Comparison of ENCODE assay signal across 2 cellular contexts in the genomic region with DNA sequence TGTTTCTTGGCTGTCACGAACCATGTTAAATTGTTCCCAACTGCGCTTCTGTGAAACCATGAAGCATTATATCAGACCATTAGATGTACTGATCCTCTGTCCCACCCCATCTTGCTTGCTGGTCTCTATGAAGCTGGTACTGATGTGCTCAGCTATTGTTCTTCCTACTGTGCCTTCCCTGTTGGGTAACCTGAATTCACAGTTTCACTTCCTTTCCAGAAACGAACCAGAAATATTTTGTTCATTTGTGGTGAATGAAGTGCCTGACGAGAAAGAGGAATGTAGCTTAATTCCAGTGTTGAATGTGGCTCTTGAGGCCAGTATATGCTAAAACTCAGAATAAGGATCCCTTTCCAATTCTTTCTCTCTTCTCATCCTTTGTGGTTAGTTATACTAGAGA.
TF ChIP-seq lines count a peak whose summit lies in the region.

No MANE protein-coding gene starts in this region.

TF ChIP-seq in GM23338, 12 proteins besides CTCF, POLR2A, EP300 and RAD21 (continued from another document):
- TF ChIP-seq, protein P1, sequence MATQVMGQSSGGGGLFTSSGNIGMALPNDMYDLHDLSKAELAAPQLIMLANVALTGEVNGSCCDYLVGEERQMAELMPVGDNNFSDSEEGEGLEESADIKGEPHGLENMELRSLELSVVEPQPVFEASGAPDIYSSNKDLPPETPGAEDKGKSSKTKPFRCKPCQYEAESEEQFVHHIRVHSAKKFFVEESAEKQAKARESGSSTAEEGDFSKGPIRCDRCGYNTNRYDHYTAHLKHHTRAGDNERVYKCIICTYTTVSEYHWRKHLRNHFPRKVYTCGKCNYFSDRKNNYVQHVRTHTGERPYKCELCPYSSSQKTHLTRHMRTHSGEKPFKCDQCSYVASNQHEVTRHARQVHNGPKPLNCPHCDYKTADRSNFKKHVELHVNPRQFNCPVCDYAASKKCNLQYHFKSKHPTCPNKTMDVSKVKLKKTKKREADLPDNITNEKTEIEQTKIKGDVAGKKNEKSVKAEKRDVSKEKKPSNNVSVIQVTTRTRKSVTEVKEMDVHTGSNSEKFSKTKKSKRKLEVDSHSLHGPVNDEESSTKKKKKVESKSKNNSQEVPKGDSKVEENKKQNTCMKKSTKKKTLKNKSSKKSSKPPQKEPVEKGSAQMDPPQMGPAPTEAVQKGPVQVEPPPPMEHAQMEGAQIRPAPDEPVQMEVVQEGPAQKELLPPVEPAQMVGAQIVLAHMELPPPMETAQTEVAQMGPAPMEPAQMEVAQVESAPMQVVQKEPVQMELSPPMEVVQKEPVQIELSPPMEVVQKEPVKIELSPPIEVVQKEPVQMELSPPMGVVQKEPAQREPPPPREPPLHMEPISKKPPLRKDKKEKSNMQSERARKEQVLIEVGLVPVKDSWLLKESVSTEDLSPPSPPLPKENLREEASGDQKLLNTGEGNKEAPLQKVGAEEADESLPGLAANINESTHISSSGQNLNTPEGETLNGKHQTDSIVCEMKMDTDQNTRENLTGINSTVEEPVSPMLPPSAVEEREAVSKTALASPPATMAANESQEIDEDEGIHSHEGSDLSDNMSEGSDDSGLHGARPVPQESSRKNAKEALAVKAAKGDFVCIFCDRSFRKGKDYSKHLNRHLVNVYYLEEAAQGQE (IDR thresholded peaks at IDR 0.05; ENCODE audit: unreplicated experiment), result no peak

TF ChIP-seq in GM12878, 131 proteins besides CTCF, POLR2A, EP300 and RAD21 (continued from another document):
- TF ChIP-seq, protein P2, sequence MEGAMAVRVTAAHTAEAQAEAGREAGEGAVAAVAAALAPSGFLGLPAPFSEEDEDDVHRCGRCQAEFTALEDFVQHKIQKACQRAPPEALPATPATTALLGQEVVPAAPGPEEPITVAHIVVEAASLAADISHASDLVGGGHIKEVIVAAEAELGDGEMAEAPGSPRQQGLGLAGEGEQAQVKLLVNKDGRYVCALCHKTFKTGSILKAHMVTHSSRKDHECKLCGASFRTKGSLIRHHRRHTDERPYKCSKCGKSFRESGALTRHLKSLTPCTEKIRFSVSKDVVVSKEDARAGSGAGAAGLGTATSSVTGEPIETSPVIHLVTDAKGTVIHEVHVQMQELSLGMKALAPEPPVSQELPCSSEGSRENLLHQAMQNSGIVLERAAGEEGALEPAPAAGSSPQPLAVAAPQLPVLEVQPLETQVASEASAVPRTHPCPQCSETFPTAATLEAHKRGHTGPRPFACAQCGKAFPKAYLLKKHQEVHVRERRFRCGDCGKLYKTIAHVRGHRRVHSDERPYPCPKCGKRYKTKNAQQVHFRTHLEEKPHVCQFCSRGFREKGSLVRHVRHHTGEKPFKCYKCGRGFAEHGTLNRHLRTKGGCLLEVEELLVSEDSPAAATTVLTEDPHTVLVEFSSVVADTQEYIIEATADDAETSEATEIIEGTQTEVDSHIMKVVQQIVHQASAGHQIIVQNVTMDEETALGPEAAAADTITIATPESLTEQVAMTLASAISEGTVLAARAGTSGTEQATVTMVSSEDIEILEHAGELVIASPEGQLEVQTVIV (IDR thresholded peaks at IDR 0.05; ENCODE audit: borderline replicate concordance, partially characterized antibody), result no peak
- no peak for TF ChIP-seq MEF2A (IDR thresholded peaks at IDR 0.05; ENCODE audit: insufficient read depth, low read depth, low read length)
- TF ChIP-seq HCFC1 (IDR thresholded peaks at IDR 0.05; ENCODE audit: low read length), result no peak
- TF ChIP-seq FOXK2 (IDR thresholded peaks at IDR 0.05), result no peak
- TF ChIP-seq IKZF1 (conservative IDR thresholded peaks at IDR 0.05), result peak; percentile 72
- no peak for TF ChIP-seq BMI1 (IDR thresholded peaks at IDR 0.05; ENCODE audit: borderline replicate concordance)
- TF ChIP-seq MXI1 (IDR thresholded peaks at IDR 0.05; ENCODE audit: low read depth, low read length), result no peak
- no peak for TF ChIP-seq CHD1 (IDR thresholded peaks at IDR 0.05; ENCODE audit: low read depth, low read length)
- TF ChIP-seq KAT2A (conservative IDR thresholded peaks at IDR 0.05; ENCODE audit: control insufficient read depth, low read depth, low read length), result no peak
- TF ChIP-seq, protein P3, sequence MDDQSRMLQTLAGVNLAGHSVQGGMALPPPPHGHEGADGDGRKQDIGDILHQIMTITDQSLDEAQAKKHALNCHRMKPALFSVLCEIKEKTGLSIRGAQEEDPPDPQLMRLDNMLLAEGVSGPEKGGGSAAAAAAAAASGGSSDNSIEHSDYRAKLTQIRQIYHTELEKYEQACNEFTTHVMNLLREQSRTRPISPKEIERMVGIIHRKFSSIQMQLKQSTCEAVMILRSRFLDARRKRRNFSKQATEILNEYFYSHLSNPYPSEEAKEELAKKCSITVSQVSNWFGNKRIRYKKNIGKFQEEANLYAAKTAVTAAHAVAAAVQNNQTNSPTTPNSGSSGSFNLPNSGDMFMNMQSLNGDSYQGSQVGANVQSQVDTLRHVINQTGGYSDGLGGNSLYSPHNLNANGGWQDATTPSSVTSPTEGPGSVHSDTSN (IDR thresholded peaks at IDR 0.05; ENCODE audit: insufficient replicate concordance, low read depth, low read length), result no peak
- TF ChIP-seq EED (IDR thresholded peaks at IDR 0.05; ENCODE audit: low read depth), result peak; percentile 72
- TF ChIP-seq NFYA (IDR thresholded peaks at IDR 0.05; ENCODE audit: borderline replicate concordance, low read depth, low read length), result no peak
- TF ChIP-seq RCOR1 (conservative IDR thresholded peaks at IDR 0.05; ENCODE audit: low read depth, low read length), result no peak
- no peak for TF ChIP-seq NBN (IDR thresholded peaks at IDR 0.05)
- TF ChIP-seq MTA2 (IDR thresholded peaks at IDR 0.05; ENCODE audit: low read depth), result peak; percentile 39; the same call in 1 of the 2 replicates
- TF ChIP-seq IKZF2 (IDR thresholded peaks at IDR 0.05), result peak; percentile 58 to 72; a peak in 3 of 4 replicates
- TF ChIP-seq, protein P4, sequence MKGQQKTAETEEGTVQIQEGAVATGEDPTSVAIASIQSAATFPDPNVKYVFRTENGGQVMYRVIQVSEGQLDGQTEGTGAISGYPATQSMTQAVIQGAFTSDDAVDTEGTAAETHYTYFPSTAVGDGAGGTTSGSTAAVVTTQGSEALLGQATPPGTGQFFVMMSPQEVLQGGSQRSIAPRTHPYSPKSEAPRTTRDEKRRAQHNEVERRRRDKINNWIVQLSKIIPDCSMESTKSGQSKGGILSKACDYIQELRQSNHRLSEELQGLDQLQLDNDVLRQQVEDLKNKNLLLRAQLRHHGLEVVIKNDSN (IDR thresholded peaks at IDR 0.05; ENCODE audit: borderline replicate concordance, extremely low read length, insufficient read depth, low read depth, low read length), result no peak
- TF ChIP-seq POLR2AphosphoS2 (IDR thresholded peaks at IDR 0.05; ENCODE audit: low read depth, low read length), result no peak
- TF ChIP-seq SREBF1 (IDR thresholded peaks at IDR 0.05; ENCODE audit: low read length), result no peak
- no peak for TF ChIP-seq CEBPB (IDR thresholded peaks at IDR 0.05; ENCODE audit: borderline replicate concordance in 1 of 2, low read depth in 2 of 2, low read length in 2 of 2)
- no peak for TF ChIP-seq CBX5 (IDR thresholded peaks at IDR 0.05; ENCODE audit: low read depth)
- no peak for TF ChIP-seq SMAD1 (IDR thresholded peaks at IDR 0.05; ENCODE audit: low read depth, partially characterized antibody)
- no peak for TF ChIP-seq POU2F2 (IDR thresholded peaks at IDR 0.05; ENCODE audit: borderline replicate concordance, low read depth, low read length)
- TF ChIP-seq, protein P5, sequence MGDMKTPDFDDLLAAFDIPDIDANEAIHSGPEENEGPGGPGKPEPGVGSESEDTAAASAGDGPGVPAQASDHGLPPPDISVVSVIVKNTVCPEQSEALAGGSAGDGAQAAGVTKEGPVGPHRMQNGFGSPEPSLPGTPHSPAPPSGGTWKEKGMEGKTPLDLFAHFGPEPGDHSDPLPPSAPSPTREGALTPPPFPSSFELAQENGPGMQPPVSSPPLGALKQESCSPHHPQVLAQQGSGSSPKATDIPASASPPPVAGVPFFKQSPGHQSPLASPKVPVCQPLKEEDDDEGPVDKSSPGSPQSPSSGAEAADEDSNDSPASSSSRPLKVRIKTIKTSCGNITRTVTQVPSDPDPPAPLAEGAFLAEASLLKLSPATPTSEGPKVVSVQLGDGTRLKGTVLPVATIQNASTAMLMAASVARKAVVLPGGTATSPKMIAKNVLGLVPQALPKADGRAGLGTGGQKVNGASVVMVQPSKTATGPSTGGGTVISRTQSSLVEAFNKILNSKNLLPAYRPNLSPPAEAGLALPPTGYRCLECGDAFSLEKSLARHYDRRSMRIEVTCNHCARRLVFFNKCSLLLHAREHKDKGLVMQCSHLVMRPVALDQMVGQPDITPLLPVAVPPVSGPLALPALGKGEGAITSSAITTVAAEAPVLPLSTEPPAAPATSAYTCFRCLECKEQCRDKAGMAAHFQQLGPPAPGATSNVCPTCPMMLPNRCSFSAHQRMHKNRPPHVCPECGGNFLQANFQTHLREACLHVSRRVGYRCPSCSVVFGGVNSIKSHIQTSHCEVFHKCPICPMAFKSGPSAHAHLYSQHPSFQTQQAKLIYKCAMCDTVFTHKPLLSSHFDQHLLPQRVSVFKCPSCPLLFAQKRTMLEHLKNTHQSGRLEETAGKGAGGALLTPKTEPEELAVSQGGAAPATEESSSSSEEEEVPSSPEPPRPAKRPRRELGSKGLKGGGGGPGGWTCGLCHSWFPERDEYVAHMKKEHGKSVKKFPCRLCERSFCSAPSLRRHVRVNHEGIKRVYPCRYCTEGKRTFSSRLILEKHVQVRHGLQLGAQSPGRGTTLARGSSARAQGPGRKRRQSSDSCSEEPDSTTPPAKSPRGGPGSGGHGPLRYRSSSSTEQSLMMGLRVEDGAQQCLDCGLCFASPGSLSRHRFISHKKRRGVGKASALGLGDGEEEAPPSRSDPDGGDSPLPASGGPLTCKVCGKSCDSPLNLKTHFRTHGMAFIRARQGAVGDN (IDR thresholded peaks at IDR 0.05), result no peak
- TF ChIP-seq SMAD5 (IDR thresholded peaks at IDR 0.05; ENCODE audit: low read depth), result no peak
- TF ChIP-seq, protein P6, sequence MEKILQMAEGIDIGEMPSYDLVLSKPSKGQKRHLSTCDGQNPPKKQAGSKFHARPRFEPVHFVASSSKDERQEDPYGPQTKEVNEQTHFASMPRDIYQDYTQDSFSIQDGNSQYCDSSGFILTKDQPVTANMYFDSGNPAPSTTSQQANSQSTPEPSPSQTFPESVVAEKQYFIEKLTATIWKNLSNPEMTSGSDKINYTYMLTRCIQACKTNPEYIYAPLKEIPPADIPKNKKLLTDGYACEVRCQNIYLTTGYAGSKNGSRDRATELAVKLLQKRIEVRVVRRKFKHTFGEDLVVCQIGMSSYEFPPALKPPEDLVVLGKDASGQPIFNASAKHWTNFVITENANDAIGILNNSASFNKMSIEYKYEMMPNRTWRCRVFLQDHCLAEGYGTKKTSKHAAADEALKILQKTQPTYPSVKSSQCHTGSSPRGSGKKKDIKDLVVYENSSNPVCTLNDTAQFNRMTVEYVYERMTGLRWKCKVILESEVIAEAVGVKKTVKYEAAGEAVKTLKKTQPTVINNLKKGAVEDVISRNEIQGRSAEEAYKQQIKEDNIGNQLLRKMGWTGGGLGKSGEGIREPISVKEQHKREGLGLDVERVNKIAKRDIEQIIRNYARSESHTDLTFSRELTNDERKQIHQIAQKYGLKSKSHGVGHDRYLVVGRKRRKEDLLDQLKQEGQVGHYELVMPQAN (conservative IDR thresholded peaks at IDR 0.05), result no peak
- TF ChIP-seq SPI1 (IDR thresholded peaks at IDR 0.05; ENCODE audit: borderline replicate concordance, insufficient read depth, low read depth, low read length), result peak; percentile 82
- TF ChIP-seq ZBED1 (IDR thresholded peaks at IDR 0.05; ENCODE audit: borderline replicate concordance), result no peak
- no peak for TF ChIP-seq ZNF217 (IDR thresholded peaks at IDR 0.05)
- no peak for TF ChIP-seq POLR2AphosphoS5 (IDR thresholded peaks at IDR 0.05; ENCODE audit: low read length)
- TF ChIP-seq ZNF24 (IDR thresholded peaks at IDR 0.05), result no peak
- TF ChIP-seq, protein P7, sequence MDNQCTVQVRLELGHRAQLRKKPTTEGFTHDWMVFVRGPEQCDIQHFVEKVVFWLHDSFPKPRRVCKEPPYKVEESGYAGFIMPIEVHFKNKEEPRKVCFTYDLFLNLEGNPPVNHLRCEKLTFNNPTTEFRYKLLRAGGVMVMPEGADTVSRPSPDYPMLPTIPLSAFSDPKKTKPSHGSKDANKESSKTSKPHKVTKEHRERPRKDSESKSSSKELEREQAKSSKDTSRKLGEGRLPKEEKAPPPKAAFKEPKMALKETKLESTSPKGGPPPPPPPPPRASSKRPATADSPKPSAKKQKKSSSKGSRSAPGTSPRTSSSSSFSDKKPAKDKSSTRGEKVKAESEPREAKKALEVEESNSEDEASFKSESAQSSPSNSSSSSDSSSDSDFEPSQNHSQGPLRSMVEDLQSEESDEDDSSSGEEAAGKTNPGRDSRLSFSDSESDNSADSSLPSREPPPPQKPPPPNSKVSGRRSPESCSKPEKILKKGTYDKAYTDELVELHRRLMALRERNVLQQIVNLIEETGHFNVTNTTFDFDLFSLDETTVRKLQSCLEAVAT (IDR thresholded peaks at IDR 0.05), result no peak
